Comparison of ENCODE assay signal across 9 cellular contexts in the genomic region with DNA sequence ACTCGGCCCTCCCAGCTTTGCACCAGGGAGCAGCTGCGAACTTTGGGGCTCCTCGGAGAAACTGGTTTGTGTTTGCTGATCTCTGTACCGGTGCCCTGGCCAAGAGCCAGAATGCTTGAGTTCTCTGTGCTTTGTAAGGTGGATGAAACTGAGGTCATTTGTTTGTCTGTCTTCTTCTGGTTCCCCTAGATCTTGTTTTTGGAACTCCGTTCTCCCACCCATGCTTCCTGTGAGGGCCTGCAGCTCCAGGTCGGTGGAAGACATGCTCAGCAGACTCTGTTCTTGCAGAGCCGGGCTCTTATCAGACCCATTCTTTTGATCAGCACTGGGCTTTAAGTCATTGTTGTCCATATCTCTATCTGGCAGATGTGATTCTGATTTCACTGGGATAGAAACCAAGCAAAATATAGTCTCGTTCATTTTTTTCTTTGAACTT. TPM values are rescaled to one million over a fixed set of nuclear protein-coding genes. Genes with fewer than 3 reads are reported as not detected.
DNase-seq lines count a peak whose midpoint lies in the region; ATAC-seq and TF ChIP-seq lines count a peak whose summit lies in the region.
"Had no signal": no experiment of that assay in that cellular context is flagged by ENCODE, and none has a peak within 500 bp of the region (broad histone marks: within the 10 kb centered on the region; RNA-seq: fewer than 3 reads in every experiment).

No MANE protein-coding gene starts in this region.

- TF ChIP-seq POLR2A in body of pancreas (IDR thresholded peaks at IDR 0.05) = no peak
- TF ChIP-seq POLR2A in suprapubic skin (IDR thresholded peaks at IDR 0.05) = no peak

- WGBS in body of pancreas, 2 donors = 13 to 21% methylated on average over 4 to 8 of the region's 8 CpGs
- WGBS in suprapubic skin = 52% methylated on average over 7 of the region's 8 CpGs

- H3K27ac ChIP-seq in CD4-positive, alpha-beta T cell (ENCODE audit: low read depth, low read length) = no peak overlapping the region
- H3K27ac ChIP-seq in body of pancreas (peak overlapping the region in 3 of 4 donors; percentile 48 to 64 (median 62)), muscle layer of colon (ENCODE audit: low read depth, low read length) (peak overlapping the region; percentile 96), suprapubic skin (no peak overlapping the region)

- H3K4me3 Mint-ChIP-seq in CD4-positive, alpha-beta T cell = peak overlapping the region; percentile 74

- H3K36me3 Mint-ChIP-seq in CD4-positive, alpha-beta T cell (ENCODE audit: low read depth) = peaks cover 4% of the 10 kb centered on the region

- H3K4me1 Mint-ChIP-seq in CD4-positive, alpha-beta T cell (ENCODE audit: low read depth) = peaks cover 36% of the 10 kb centered on the region

- H3K36me3 ChIP-seq in body of pancreas (replicated peaks in 1 of 2; ENCODE audit: insufficient read depth in 1 of 2, low read depth in 2 of 2) (no peaks in the 10 kb centered on the region), muscle layer of colon (ENCODE audit: insufficient read depth, low read length) (peaks cover 25% of the 10 kb centered on the region), suprapubic skin (no peaks in the 10 kb centered on the region)

- H3K9me3 ChIP-seq in CD4-positive, alpha-beta T cell (ENCODE audit: control insufficient read depth, low read length) = no peaks in the 10 kb centered on the region
- H3K9me3 ChIP-seq in body of pancreas = no peaks in the 10 kb centered on the region
- H3K9me3 ChIP-seq in muscle layer of colon (ENCODE audit: low read length) = no peaks in the 10 kb centered on the region
- no peaks in the 10 kb centered on the region for H3K9me3 ChIP-seq in suprapubic skin
- H3K9me3 ChIP-seq: MG63 had no signal

- H3K27me3 Mint-ChIP-seq in CD4-positive, alpha-beta T cell = peaks cover 85% of the 10 kb centered on the region

- POLR2A ChIA-PET in CD4-positive, alpha-beta T cell (lab: Charles Lee) = interaction anchor here (0.7 to 1.8 kb wide), 11 partner anchors 10 to 1660 kb away, joined by 3 to 9 read pairs (median 5); no protein-coding TSS in a partner anchor

- no peak for TF ChIP-seq EP300 in suprapubic skin (IDR thresholded peaks at IDR 0.05)

- H3K4me3 ChIP-seq in LNCaP clone FGC (ENCODE audit: low read depth, low read length) (no peak overlapping the region), body of pancreas (no peak overlapping the region), muscle layer of colon (ENCODE audit: low read depth in 1 of 2, low read length in 2 of 2) (peak overlapping the region in 1 of 2 donors; percentile 25), suprapubic skin (no peak overlapping the region)
- H3K4me3 ChIP-seq: MG63 had no signal

- intact Hi-C loops in CD4-positive, alpha-beta T cell (cut with DNase I, micrococcal nuclease) = loop anchor here (5.0 to 10.0 kb wide), 2 partner anchors 317 to 499 kb away; a partner anchor contains a TSS
- intact Hi-C loops in body of pancreas (cut with DNase I) = no loop called here

- H3K4me1 ChIP-seq in body of pancreas (peaks cover 27% of the 10 kb centered on the region), muscle layer of colon (ENCODE audit: insufficient read depth, low read length) (peaks cover 47% of the 10 kb centered on the region), suprapubic skin (peaks cover 23% of the 10 kb centered on the region)

- peak; percentile 13 for ATAC-seq in CD4-positive, alpha-beta T cell (ENCODE audit: poor library complexity)
- peak; percentile 45 for ATAC-seq in body of pancreas
- no peak for ATAC-seq in HG02870 (IDR thresholded peaks at IDR 0.05; ENCODE audit: unreplicated experiment)

- H3K27me3 ChIP-seq in CD4-positive, alpha-beta T cell (ENCODE audit: control insufficient read depth, insufficient read depth, low read length) = peaks cover 39% of the 10 kb centered on the region
- H3K27me3 ChIP-seq in body of pancreas (no peaks in the 10 kb centered on the region), muscle layer of colon (ENCODE audit: control insufficient read depth in 1 of 2, insufficient read depth in 2 of 2, low read length in 2 of 2) (no peaks in the 10 kb centered on the region), suprapubic skin (no peaks in the 10 kb centered on the region)
- H3K27me3 ChIP-seq: MG63 had no signal

- H3K27ac Mint-ChIP-seq in CD4-positive, alpha-beta T cell = peak overlapping the region; percentile 79

- no peak for TF ChIP-seq CTCF in CD4-positive, alpha-beta T cell (IDR thresholded peaks at IDR 0.05)
- TF ChIP-seq CTCF in LNCaP clone FGC (IDR thresholded peaks at IDR 0.05; ENCODE audit: control insufficient read depth, extremely low read depth, insufficient read depth) (no peak), body of pancreas (IDR thresholded peaks at IDR 0.05) (no peak), suprapubic skin (IDR thresholded peaks at IDR 0.05) (no peak)

- no peaks in the 10 kb centered on the region for H3K9me3 Mint-ChIP-seq in CD4-positive, alpha-beta T cell

- CTCF ChIA-PET in CD4-positive, alpha-beta T cell (lab: Charles Lee) = interaction anchor here (0.5 to 1.6 kb wide), 2 partner anchors 12 to 289 kb away, joined by 3 to 6 read pairs; no protein-coding TSS in a partner anchor

- DNase-seq in CD4-positive, alpha-beta T cell = peak in 4 of 10 experiments; percentile 9 to 39 (median 16)
- peak; percentile 34 for DNase-seq in LNCaP clone FGC (ENCODE audit: low read depth)
- DNase-seq in body of pancreas = peak; percentile 28 to 61 (median 50)
- no peak for DNase-seq in GM03348 (ENCODE audit: low spot score)
- no peak for DNase-seq in suprapubic skin (ENCODE audit: low spot score in 2 of 2)
- no peak for DNase-seq in DMS 273 (lab: John Stamatoyannopoulos, UW; ENCODE audit: unreplicated experiment)
- DNase-seq: MG63 had no signal

- no peak overlapping the region for H3K9ac ChIP-seq in muscle layer of colon (ENCODE audit: low read length)

RNA-seq across cellular contexts. Expression of a gene that starts 31.4 kb away (rescaled TPM):
- total RNA-seq in CD4-positive, alpha-beta T cell = not detected
- total RNA-seq in body of pancreas (10 to 100 TPM; 15.3 to 22.4 TPM), suprapubic skin (10 to 100 TPM in 1 of 4 donors, 1 to 10 TPM in 3; 2.6 to 10.1 (median 6.8) TPM)

Comparison
In these comparisons a context has a peak if more than half of its experiments do, and no peak if none do; other contexts are left out.
1. DNase-seq: peak in LNCaP clone FGC (single experiment) and body of pancreas (4 of 4); none in GM03348 (single experiment), suprapubic skin (0 of 2) and DMS 273 (single experiment).
2. H3K27ac ChIP-seq: peak in body of pancreas (3 of 4) and muscle layer of colon (single experiment); none in CD4-positive, alpha-beta T cell (single experiment) and suprapubic skin (single experiment).